12 cellular contexts compared by ENCODE assay signal in the genomic region with DNA sequence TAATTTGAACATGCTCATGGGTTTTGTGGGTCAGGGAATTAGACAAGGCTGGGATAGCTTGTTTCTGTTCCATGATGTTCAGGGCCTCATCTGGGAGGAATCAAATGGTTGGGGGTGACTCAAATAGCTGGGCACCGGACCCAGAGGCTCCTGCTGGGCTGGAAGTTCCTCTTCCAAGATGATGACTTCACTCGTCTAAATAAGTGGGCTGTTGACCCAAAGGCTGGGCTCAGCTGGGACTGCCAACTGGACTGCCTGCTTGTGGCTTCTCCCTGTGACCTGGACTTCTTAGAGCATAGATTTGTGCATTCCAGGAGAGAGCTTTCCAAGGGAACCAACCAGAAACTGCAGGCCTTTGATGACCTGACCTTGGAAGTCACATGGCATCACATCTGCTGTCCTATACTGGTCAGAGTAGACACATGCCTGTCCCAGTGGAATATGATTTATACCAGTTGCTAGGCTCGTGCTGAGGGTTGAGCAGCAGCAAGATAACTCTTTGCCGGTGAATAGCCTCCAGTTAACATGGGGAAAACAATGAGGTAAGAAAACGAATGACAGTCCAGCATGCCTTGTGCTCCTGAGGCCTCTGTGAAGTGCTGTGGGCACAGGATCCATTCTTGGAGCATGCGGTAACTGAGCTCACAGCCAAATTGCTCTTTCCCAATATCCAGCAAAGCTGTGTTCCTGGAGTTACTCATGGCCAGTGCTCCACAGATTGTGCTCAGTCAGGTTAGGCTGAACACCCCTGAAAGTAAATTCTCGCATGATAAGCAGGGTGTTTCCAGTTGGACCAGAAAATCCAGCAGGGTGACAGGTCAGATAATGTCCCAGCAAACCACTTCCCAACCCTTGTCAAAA.
DNase-seq lines count a peak whose midpoint lies in the region; ATAC-seq, FAIRE-seq and TF ChIP-seq lines count a peak whose summit lies in the region.
"Had no signal": no experiment of that assay in that cellular context is flagged by ENCODE, and none has a peak within 500 bp of the region (broad histone marks: within the 10 kb centered on the region; RNA-seq: fewer than 3 reads in every experiment).

No MANE protein-coding gene starts in this region.

- ATAC-seq in left lung (peak; percentile 63), upper lobe of right lung (peak; percentile 71), GM21390 (IDR thresholded peaks at IDR 0.05; ENCODE audit: unreplicated experiment) (no peak)

- H3K9me3 Mint-ChIP-seq in brain, result peaks cover 0 to 10% (median 0%) of the 10 kb centered on the region in 5 experiments

- peak overlapping the region in 3 of 5 experiments; percentile 33 to 77 (median 53) for H3K27ac Mint-ChIP-seq in brain

- H3K4me3 ChIP-seq in left lung, result no peak overlapping the region
- no peak overlapping the region for H3K4me3 ChIP-seq in upper lobe of right lung
- H3K4me3 ChIP-seq: cardiac muscle cell had no signal

- no peak overlapping the region for H3K4me3 Mint-ChIP-seq in brain

- peak; percentile 29 for DNase-seq in H54 (ENCODE audit: insufficient read length, low spot score)
- DNase-seq in left lung, result peak in 1 of 2 donors; percentile 33
- DNase-seq in upper lobe of right lung, result no peak
- DNase-seq in retina, result no peak
- DNase-seq in SIG-M5 (lab: John Stamatoyannopoulos, UW), result no peak
- DNase-seq: NCI-H226, T-helper 2 cell had no signal

- H3K27me3 ChIP-seq in left lung (peaks cover 0 to 13% of the 10 kb centered on the region in 2 donors), upper lobe of right lung (no peaks in the 10 kb centered on the region)
- H3K27me3 ChIP-seq: cardiac muscle cell had no signal

- TF ChIP-seq CTCF in brain (conservative IDR thresholded peaks at IDR 0.05) (no peak), left lung (IDR thresholded peaks at IDR 0.05) (no peak), upper lobe of right lung (IDR thresholded peaks at IDR 0.05) (no peak)

- peaks cover 3% of the 10 kb centered on the region for H3K27me3 Mint-ChIP-seq in brain

- H3K27ac ChIP-seq in left lung, result no peak overlapping the region
- H3K27ac ChIP-seq in upper lobe of right lung, result no peak overlapping the region
- H3K27ac ChIP-seq: cardiac muscle cell, HL-60 had no signal

- peaks cover 24% of the 10 kb centered on the region for H3K4me1 Mint-ChIP-seq in brain

- no peaks in the 10 kb centered on the region for H3K9me3 ChIP-seq in left lung
- no peaks in the 10 kb centered on the region for H3K9me3 ChIP-seq in upper lobe of right lung

- no peak for TF ChIP-seq POLR2A in H54 (IDR thresholded peaks at IDR 0.05; ENCODE audit: low read depth, low read length)

- H3K36me3 ChIP-seq in left lung (no peaks in the 10 kb centered on the region), upper lobe of right lung (no peaks in the 10 kb centered on the region)
- H3K36me3 ChIP-seq: cardiac muscle cell had no signal

- peaks cover 10% of the 10 kb centered on the region for H3K36me3 Mint-ChIP-seq in brain

- peak; percentile 70 for FAIRE-seq in H54 (lab: Jason Lieb, UNC)
- FAIRE-seq: H1 had no signal

- intact Hi-C loops in left lung (cut with DNase I), result no loop called here
- intact Hi-C loops in upper lobe of right lung (cut with DNase I), result no loop called here

- H3K4me1 ChIP-seq in left lung, result no peaks in the 10 kb centered on the region
- no peaks in the 10 kb centered on the region for H3K4me1 ChIP-seq in upper lobe of right lung
